Comparison of ENCODE assay signal across 30 cellular contexts in the genomic region with DNA sequence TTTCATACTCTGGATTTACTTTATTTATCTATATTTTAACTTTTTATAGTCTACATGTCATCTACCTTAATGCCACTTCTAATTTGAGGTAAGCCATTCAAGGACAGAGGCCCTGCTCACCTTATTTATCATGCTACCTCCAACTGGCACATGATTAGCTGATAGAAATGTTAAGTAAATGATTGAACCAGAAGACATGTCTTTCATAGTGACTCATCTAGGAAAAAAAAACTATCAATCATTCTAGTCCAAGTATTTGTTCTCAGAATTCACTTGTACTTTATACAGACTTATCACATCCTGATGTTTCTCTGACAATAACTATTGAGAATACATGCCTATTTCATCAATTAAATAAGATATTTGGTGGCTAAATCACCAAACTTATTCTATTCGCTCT.
"Had no signal": no experiment of that assay in that cellular context is flagged by ENCODE, and none has a peak within 500 bp of the region (broad histone marks: within the 10 kb centered on the region; RNA-seq: fewer than 3 reads in every experiment).

No MANE protein-coding gene starts in this region.

- DNase-seq: dorsolateral prefrontal cortex; effector CD4-positive, alpha-beta T cell; endodermal cell; foreskin keratinocyte; heart left ventricle; hippocampal formation; islet precursor cell; left cardiac atrium; left lung; mesenchymal stem cell; mucosa of descending colon; naive thymus-derived CD4-positive, alpha-beta T cell; stimulated activated CD4-positive, alpha-beta T cell treated with anti-CD3 and anti-CD28 coated beads, Interleukin-2, amount 100 ng/mL, for 24 hours; stimulated activated CD4-positive, alpha-beta T cell treated with anti-CD3 and anti-CD28 coated beads, Interleukin-4, amount 100 ng/mL, for 24 hours; stimulated activated naive CD8-positive, alpha-beta T cell treated with anti-CD3 and anti-CD28 coated beads, Interleukin-15, Interleukin-2, amounts not matched to agents 100 U/mL and 50 U/mL, for 24 hours; substantia nigra; testis; tibial artery had no signal

- H3K4me2 ChIP-seq: neural progenitor cell had no signal

- H3K4me1 Mint-ChIP-seq: mesothelial cell of epicardium; naive thymus-derived CD4-positive, alpha-beta T cell; neural progenitor cell; stimulated activated memory B cell treated with anti-CD40 and anti-IgM and Interleukin-4, amounts not matched to agents 10 μg/mL and 1 μg/mL and 100 μg/mL, for 72 hours had no signal

- H3K27ac Mint-ChIP-seq: endodermal cell; mesothelial cell of epicardium; naive thymus-derived CD4-positive, alpha-beta T cell; nephron; neural progenitor cell; progenitor cell of endocrine pancreas; stimulated activated memory B cell treated with anti-CD40 and anti-IgM and Interleukin-4, amounts not matched to agents 10 μg/mL and 1 μg/mL and 100 μg/mL, for 72 hours; type B pancreatic cell had no signal

- H3K36me3 Mint-ChIP-seq: mesothelial cell of epicardium; naive thymus-derived CD4-positive, alpha-beta T cell; neural progenitor cell; stimulated activated memory B cell treated with anti-CD40 and anti-IgM and Interleukin-4, amounts not matched to agents 10 μg/mL and 1 μg/mL and 100 μg/mL, for 72 hours; type B pancreatic cell had no signal

- H3K27ac ChIP-seq: dorsolateral prefrontal cortex, epithelial cell of prostate, esophagus muscularis mucosa, foreskin keratinocyte, gastroesophageal sphincter, heart left ventricle, left lung, neural progenitor cell, parathyroid adenoma, right atrium auricular region, testis, tibial artery had no signal

- H3K27me3 ChIP-seq: esophagus muscularis mucosa, foreskin keratinocyte, gastroesophageal sphincter, heart left ventricle, left lung, neural progenitor cell, right atrium auricular region, testis, tibial artery had no signal

- H3K4me1 ChIP-seq: esophagus muscularis mucosa, foreskin keratinocyte, gastroesophageal sphincter, heart left ventricle, left lung, neural progenitor cell, parathyroid adenoma, right atrium auricular region, testis, tibial artery had no signal

- H3K79me2 ChIP-seq: parathyroid adenoma had no signal

- ATAC-seq: foreskin keratinocyte; gastroesophageal sphincter; heart left ventricle; left cardiac atrium; left lung; mucosa of descending colon; naive thymus-derived CD4-positive, alpha-beta T cell; sciatic nerve; stimulated activated memory B cell treated with anti-CD40 and anti-IgM and Interleukin-4, amounts not matched to agents 10 μg/mL and 1 μg/mL and 100 μg/mL, for 72 hours; stimulated activated naive CD8-positive, alpha-beta T cell treated with anti-CD3 and anti-CD28 coated beads, Interleukin-15, Interleukin-2, amounts not matched to agents 100 U/mL and 50 U/mL, for 24 hours had no signal

- H2AFZ ChIP-seq: neural progenitor cell, parathyroid adenoma had no signal

- H3K4me3 ChIP-seq: dorsolateral prefrontal cortex, esophagus muscularis mucosa, gastroesophageal sphincter, heart left ventricle, left lung, mucosa of descending colon, neural progenitor cell, right atrium auricular region, testis, tibial artery had no signal

- H3K36me3 ChIP-seq: esophagus muscularis mucosa, gastroesophageal sphincter, heart left ventricle, left lung, neural progenitor cell, right atrium auricular region, tibial artery had no signal

- H3K9me3 Mint-ChIP-seq: neural progenitor cell, type B pancreatic cell had no signal

- H3K9me3 ChIP-seq: gastroesophageal sphincter, heart left ventricle, left lung, mucosa of descending colon, right atrium auricular region, testis, tibial artery had no signal

- H3K4me3 Mint-ChIP-seq: endodermal cell; mesothelial cell of epicardium; naive thymus-derived CD4-positive, alpha-beta T cell; nephron; neural progenitor cell; stimulated activated memory B cell treated with anti-CD40 and anti-IgM and Interleukin-4, amounts not matched to agents 10 μg/mL and 1 μg/mL and 100 μg/mL, for 72 hours; type B pancreatic cell had no signal
